ENCODE assay signal across 8 cellular contexts in the genomic region with DNA sequence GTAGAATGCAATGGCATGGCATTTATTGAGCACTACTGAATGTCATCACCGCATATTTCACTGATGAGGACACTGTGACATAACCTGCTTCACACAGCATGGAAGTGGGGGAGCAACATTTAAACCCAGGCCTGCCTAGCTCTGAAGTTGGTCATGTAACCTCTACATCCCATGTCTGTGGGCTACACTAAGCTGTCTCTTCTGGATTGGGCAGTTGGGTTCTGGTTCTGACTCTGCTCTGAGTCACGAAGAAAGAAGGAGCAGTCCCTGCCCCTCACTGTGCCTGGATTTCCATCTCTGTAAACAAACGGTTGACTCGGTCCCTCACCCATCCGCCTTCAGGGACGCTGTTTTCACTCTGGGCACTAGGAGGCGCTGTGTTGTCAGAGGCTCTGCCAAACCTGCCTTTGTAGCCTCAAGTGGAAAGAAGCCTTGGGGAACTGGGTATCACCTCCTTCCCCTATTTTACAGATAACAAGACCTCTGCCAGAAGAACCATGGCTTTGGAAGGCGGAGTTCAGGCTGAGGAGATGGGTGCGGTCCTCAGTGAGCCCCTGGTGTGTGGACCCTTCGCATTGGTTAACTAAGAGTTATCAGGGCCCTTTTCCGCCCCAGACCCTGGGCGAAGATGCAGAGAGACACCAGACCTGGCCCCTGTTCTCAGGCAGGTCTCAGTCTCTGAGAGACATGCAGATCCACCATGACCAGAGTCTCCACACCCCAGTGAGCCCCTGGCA. TPM values are rescaled to one million over a fixed set of nuclear protein-coding genes. Genes with fewer than 3 reads are reported as not detected.
DNase-seq lines count a peak whose midpoint lies in the region; ATAC-seq, FAIRE-seq and TF ChIP-seq lines count a peak whose summit lies in the region.

No MANE protein-coding gene starts in this region.

- H3K4me1 ChIP-seq in effector memory CD4-positive, alpha-beta T cell (ENCODE audit: control insufficient read depth, insufficient read depth, low read length, poor library complexity, severe bottlenecking), result no peaks in the 10 kb centered on the region

- no peak for ATAC-seq in GM21825 (IDR thresholded peaks at IDR 0.05; ENCODE audit: unreplicated experiment)

- no peak overlapping the region for H3K4me3 ChIP-seq in effector memory CD4-positive, alpha-beta T cell (ENCODE audit: insufficient read depth, low read depth, low read length, poor library complexity, severe bottlenecking)

- H3K27me3 ChIP-seq in effector memory CD4-positive, alpha-beta T cell (replicated peaks; ENCODE audit: control insufficient read depth, insufficient read depth, low read length, poor library complexity, severe bottlenecking), result no peaks in the 10 kb centered on the region

- no peak overlapping the region for H3K27ac ChIP-seq in effector memory CD4-positive, alpha-beta T cell (ENCODE audit: insufficient read depth, low read length, poor library complexity, severe bottlenecking)

- no peaks in the 10 kb centered on the region for H3K36me3 ChIP-seq in effector memory CD4-positive, alpha-beta T cell (ENCODE audit: control insufficient read depth, insufficient read depth, low read length)

- DNase-seq in CD1c-positive myeloid dendritic cell (ENCODE audit: extremely low spot score) (peak; percentile 89), H54 (ENCODE audit: insufficient read length, low spot score) (peak; percentile 68), NCI-H748 treated with DMSO at 0.1 percent for 48 hours (lab: John Stamatoyannopoulos, UW) (peak; percentile 54), mucosa of gallbladder (ENCODE audit: low spot score) (peak; percentile 70)
- DNase-seq in activated CD4-positive, alpha-beta T cell treated with anti-CD3 and anti-CD28 coated beads, Interleukin-2, amount 50 U/mL, for 4 hours, result peak; percentile 62 to 72
- DNase-seq in effector memory CD4-positive, alpha-beta T cell, result peak; percentile 34 to 57 (median 39)
- peak; percentile 44 to 57 for DNase-seq in stimulated activated CD8-positive, alpha-beta memory T cell treated with anti-CD3 and anti-CD28 coated beads, Interleukin-7, amount 100 ng/mL, for 48 hours (ENCODE audit: extremely low read depth in 1 of 2, low read depth in 1 of 2)

- FAIRE-seq in H54 (lab: Jason Lieb, UNC), result peak; percentile 15

- no peak for TF ChIP-seq POLR2A in H54 (IDR thresholded peaks at IDR 0.05; ENCODE audit: low read depth, low read length)

- no peaks in the 10 kb centered on the region for H3K9me3 ChIP-seq in effector memory CD4-positive, alpha-beta T cell (ENCODE audit: control insufficient read depth, low read length)

RNA-seq across cellular contexts. Expression of a gene that starts 12.6 kb away (rescaled TPM):
- 69.2 TPM for total RNA-seq in mucosa of gallbladder

RNA-seq across cellular contexts. Expression of a gene that starts 23.3 kb away (rescaled TPM):
- 2.9 TPM for total RNA-seq in mucosa of gallbladder

Comparison
In these comparisons a context has a peak if more than half of its experiments do, and no peak if none do; other contexts are left out.
1. DNase-seq: peak in every context shown above with its lines; median percentile 89 in CD1c-positive myeloid dendritic cell; 70 in mucosa of gallbladder; 68 in H54; 67 in activated CD4-positive, alpha-beta T cell treated with anti-CD3 and anti-CD28 coated beads, Interleukin-2, amount 50 U/mL, for 4 hours; 54 in NCI-H748 treated with DMSO at 0.1 percent for 48 hours; 50 in stimulated activated CD8-positive, alpha-beta memory T cell treated with anti-CD3 and anti-CD28 coated beads, Interleukin-7, amount 100 ng/mL, for 48 hours; 39 in effector memory CD4-positive, alpha-beta T cell.